In the genomic region with DNA sequence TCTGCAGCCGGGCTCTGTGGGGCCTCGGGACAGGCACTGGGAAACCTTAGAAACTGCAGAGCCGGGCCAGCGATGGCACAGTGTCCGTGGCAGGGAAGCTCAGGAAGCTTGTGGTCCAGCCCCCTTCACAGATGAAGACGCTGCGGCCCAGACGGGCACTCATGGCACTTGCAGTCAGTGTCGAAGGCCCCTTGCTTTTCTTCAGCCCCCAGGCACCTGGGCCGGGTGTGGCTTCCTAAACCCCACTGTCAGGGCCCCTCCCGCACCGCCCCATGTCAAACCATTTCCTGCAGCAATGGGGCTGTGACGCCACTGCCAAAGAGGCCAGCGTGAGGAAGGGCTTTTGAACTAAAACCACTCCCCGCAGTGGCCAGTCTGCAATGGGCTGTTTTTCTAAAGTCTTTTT, we compare ENCODE assay signal across 1 cellular context.
TF ChIP-seq lines count a peak whose summit lies in the region.

No MANE protein-coding gene starts in this region.

TF ChIP-seq in GM23338, 12 proteins besides CTCF, POLR2A, EP300 and RAD21 (continued from another document):
- no peak for TF ChIP-seq ZNF462 (CRISPR knock-in tag; IDR thresholded peaks at IDR 0.05)
